Comparison of ENCODE assay signal across 7 cellular contexts in the genomic region with DNA sequence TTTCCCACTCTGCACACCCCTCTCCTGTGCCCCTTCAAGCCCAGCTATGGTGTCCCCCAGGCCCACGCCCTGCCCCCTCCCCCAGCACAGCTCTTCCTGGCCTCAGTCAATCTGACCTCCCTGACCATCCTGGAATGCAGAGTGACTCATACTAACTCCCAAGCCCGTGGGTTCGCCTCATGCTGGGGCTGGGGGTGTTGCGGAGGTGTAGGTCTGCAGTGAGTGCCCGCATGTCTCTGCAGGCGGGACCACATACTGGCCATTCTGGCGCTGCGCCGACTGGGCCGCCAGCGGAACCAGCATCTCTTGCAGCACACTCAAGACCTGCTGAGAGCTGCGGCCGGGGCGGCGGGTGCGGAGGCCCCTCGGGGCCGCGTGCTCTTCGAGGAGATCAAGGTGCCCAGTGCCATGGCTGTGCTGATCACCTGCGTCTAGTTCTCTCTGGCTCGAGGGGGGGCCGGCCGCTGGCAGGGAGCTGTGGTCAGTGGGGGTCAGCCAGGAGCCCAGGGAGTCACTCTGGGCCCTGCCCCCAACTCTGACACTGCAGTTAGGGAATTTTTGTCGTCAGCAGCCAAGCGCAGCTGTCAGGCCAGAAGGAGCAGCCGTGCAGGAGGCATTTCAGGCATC. TPM values are rescaled to one million over a fixed set of nuclear protein-coding genes. Genes with fewer than 3 reads are reported as not detected.
DNase-seq lines count a peak whose midpoint lies in the region; TF ChIP-seq lines count a peak whose summit lies in the region.
"Had no signal": no experiment of that assay in that cellular context is flagged by ENCODE, and none has a peak within 500 bp of the region (broad histone marks: within the 10 kb centered on the region; RNA-seq: fewer than 3 reads in every experiment).

No MANE protein-coding gene starts in this region.

- H3K27me3 Mint-ChIP-seq in H9 (ENCODE audit: low read depth) = peaks cover 20% of the 10 kb centered on the region
- H3K27me3 Mint-ChIP-seq in activated naive CD8-positive, alpha-beta T cell treated with anti-CD3 and anti-CD28 coated beads for 36 hours = peaks cover 19% of the 10 kb centered on the region

- no peak overlapping the region for H3K18ac ChIP-seq in H9 (ENCODE audit: insufficient read length, low read depth, low read length)

- H3K79me1 ChIP-seq in H9 (ENCODE audit: insufficient read depth, low read depth, low read length, poor library complexity, severe bottlenecking) = no peaks in the 10 kb centered on the region

- H3K9me3 ChIP-seq in H9 (ENCODE audit: control insufficient read depth, low read depth, low read length) (no peaks in the 10 kb centered on the region), neutrophil (no peaks in the 10 kb centered on the region)

- no peak overlapping the region for H2BK15ac ChIP-seq in H9 (ENCODE audit: low read depth, low read length)

- H4K20me1 ChIP-seq in H9 (ENCODE audit: control insufficient read depth, insufficient read depth, insufficient read length) = no peaks in the 10 kb centered on the region

- no peaks in the 10 kb centered on the region for H3K36me3 ChIP-seq in brain microvascular endothelial cell (replicated peaks)
- H3K36me3 ChIP-seq in neutrophil = no peaks in the 10 kb centered on the region

- no peak overlapping the region for H3K23ac ChIP-seq in H9 (ENCODE audit: insufficient read length, low read depth, low read length)

- H3K36me3 Mint-ChIP-seq in H9 (ENCODE audit: insufficient read depth in 1 of 3, low read depth in 3 of 3) = no peaks in the 10 kb centered on the region
- H3K36me3 Mint-ChIP-seq in activated naive CD8-positive, alpha-beta T cell treated with anti-CD3 and anti-CD28 coated beads for 36 hours = no peaks in the 10 kb centered on the region

- peak overlapping the region in 1 of 3 experiments; percentile 28; a peak in 1 of 7 replicates for H3K27ac Mint-ChIP-seq in H9
- H3K27ac Mint-ChIP-seq in activated naive CD8-positive, alpha-beta T cell treated with anti-CD3 and anti-CD28 coated beads for 36 hours = no peak overlapping the region

- H3K27ac ChIP-seq in H9 (ENCODE audit: insufficient read length, low read depth, low read length) (no peak overlapping the region), brain microvascular endothelial cell (no peak overlapping the region), neutrophil (peak overlapping the region; percentile 69)

- no peak overlapping the region for H4K91ac ChIP-seq in H9 (ENCODE audit: insufficient read length, low read depth, low read length)

- H3K4me1 ChIP-seq in H9 (ENCODE audit: insufficient read depth, low read length) = peaks cover 6% of the 10 kb centered on the region
- H3K4me1 ChIP-seq in neutrophil (ENCODE audit: control insufficient read depth in 1 of 2, insufficient read depth in 1 of 2, low read depth in 1 of 2, low read length in 1 of 2) = peaks cover 57 to 73% of the 10 kb centered on the region in 2 experiments

- no peak overlapping the region for H4K8ac ChIP-seq in H9 (replicated peaks; ENCODE audit: insufficient read length, low read depth, low read length)

- H2BK120ac ChIP-seq in H9 (ENCODE audit: low read depth, low read length, poor library complexity, severe bottlenecking) = no peak overlapping the region

- peak overlapping the region; percentile 13 for H3K4me2 ChIP-seq in H9 (ENCODE audit: insufficient read depth, insufficient read length, low read length)

- no peak overlapping the region for H2BK5ac ChIP-seq in H9 (ENCODE audit: insufficient read length, low read length)

- H3K27me3 ChIP-seq in H9 (ENCODE audit: insufficient read depth, low read length) = no peaks in the 10 kb centered on the region
- H3K27me3 ChIP-seq in brain microvascular endothelial cell (replicated peaks) = peaks cover 2% of the 10 kb centered on the region
- peaks cover 16% of the 10 kb centered on the region for H3K27me3 ChIP-seq in neutrophil

- H3K4me3 Mint-ChIP-seq in H9 = peak overlapping the region; percentile 19 to 44; a peak in 4 of 5 replicates
- no peak overlapping the region for H3K4me3 Mint-ChIP-seq in activated naive CD8-positive, alpha-beta T cell treated with anti-CD3 and anti-CD28 coated beads for 36 hours

- H2AK5ac ChIP-seq in H9 (ENCODE audit: insufficient read length, low read length) = no peak overlapping the region

- H4K5ac ChIP-seq in H9 (ENCODE audit: insufficient read length, low read depth, low read length) = no peak overlapping the region

- no peak overlapping the region for H3K14ac ChIP-seq in H9 (ENCODE audit: insufficient read depth, low read length)

- H3K4me3 ChIP-seq in brain microvascular endothelial cell (ENCODE audit: low read depth, low read length) (no peak overlapping the region), neutrophil (ENCODE audit: low read depth in 1 of 2, low read length in 1 of 2) (no peak overlapping the region)

- peaks cover 4% of the 10 kb centered on the region for H3K23me2 ChIP-seq in H9 (ENCODE audit: insufficient read length, low read depth, low read length, poor library complexity, severe bottlenecking)

- DNase-seq in H9 (peak; percentile 79), brain microvascular endothelial cell (peak; percentile 54), pons (ENCODE audit: low spot score) (no peak), medulla oblongata (ENCODE audit: extremely low spot score) (no peak)
- no peak for DNase-seq in activated naive CD8-positive, alpha-beta T cell treated with anti-CD3 and anti-CD28 coated beads for 36 hours
- DNase-seq: stimulated activated CD4-positive, alpha-beta T cell treated with anti-CD3 and anti-CD28 coated beads, Interleukin-12 subunit alpha, Interleukin-12 subunit beta, amount 100 ng/mL, for 4 hours had no signal

- no peak overlapping the region for H2BK20ac ChIP-seq in H9 (ENCODE audit: low read depth, low read length, poor library complexity, severe bottlenecking)

- no peak overlapping the region for H2AFZ ChIP-seq in H9 (ENCODE audit: low read length)

- TF ChIP-seq CTCF in H9 (conservative IDR thresholded peaks at IDR 0.05) (no peak), brain microvascular endothelial cell (IDR thresholded peaks at IDR 0.05; ENCODE audit: low read depth, low read length, missing control alignments) (no peak), neutrophil (IDR thresholded peaks at IDR 0.05) (no peak)

- in situ Hi-C loops in brain microvascular endothelial cell (cut with HindIII; ENCODE audit: low pct_ligation_motif_present, low sequenced_read_pairs) = no loop called here

- no peaks in the 10 kb centered on the region for H3K79me2 ChIP-seq in H9 (ENCODE audit: insufficient read depth, low read length)

- no peak overlapping the region for H2BK12ac ChIP-seq in H9 (ENCODE audit: insufficient read length, low read depth, low read length)

- H3K56ac ChIP-seq in H9 (ENCODE audit: insufficient read length, low read depth, low read length) = no peak overlapping the region

- no peak overlapping the region for H3K4ac ChIP-seq in H9 (ENCODE audit: low read depth, low read length)

- H3K9me3 Mint-ChIP-seq in H9 = no peaks in the 10 kb centered on the region
- no peaks in the 10 kb centered on the region for H3K9me3 Mint-ChIP-seq in activated naive CD8-positive, alpha-beta T cell treated with anti-CD3 and anti-CD28 coated beads for 36 hours

- no peak overlapping the region for H3T11ph ChIP-seq in H9 (ENCODE audit: low read length)

- WGBS in H9 (ENCODE audit: extremely low coverage, insufficient read length, low lambda C conversion rate) = no CpG with 5 or more reads among the region's 27 CpGs

- no peak overlapping the region for H3K9ac ChIP-seq in H9 (ENCODE audit: extremely low read depth, insufficient read length, low read length)

- H3K4me1 Mint-ChIP-seq in H9 = peaks cover 27 to 50% of the 10 kb centered on the region in 2 experiments
- peaks cover 5% of the 10 kb centered on the region for H3K4me1 Mint-ChIP-seq in activated naive CD8-positive, alpha-beta T cell treated with anti-CD3 and anti-CD28 coated beads for 36 hours

RNA-seq across cellular contexts. Expression of a gene that starts 13.4 kb away (rescaled TPM):
- 29.3 and 29.7 TPM in 2 replicates for total RNA-seq in H9 (2021)
- under 1 TPM; 0.10 to 0.85 TPM for total RNA-seq in activated naive CD8-positive, alpha-beta T cell treated with anti-CD3 and anti-CD28 coated beads for 36 hours

RNA-seq across cellular contexts. Expression of a gene that starts 15.4 kb away (rescaled TPM):
- total RNA-seq in H9 (2021) = 0.39 and 0.42 TPM in 2 replicates
- total RNA-seq in activated naive CD8-positive, alpha-beta T cell treated with anti-CD3 and anti-CD28 coated beads for 36 hours = not detected

RNA-seq across cellular contexts. Expression of a gene that starts 25.9 kb away (rescaled TPM):
- not detected in 2 replicates for total RNA-seq in H9 (2021)
- total RNA-seq in activated naive CD8-positive, alpha-beta T cell treated with anti-CD3 and anti-CD28 coated beads for 36 hours = not detected

RNA-seq across cellular contexts. Expression of a gene that starts 52.6 kb away (rescaled TPM):
- 97.3 and 103 TPM in 2 replicates for total RNA-seq in H9 (2021)
- total RNA-seq in activated naive CD8-positive, alpha-beta T cell treated with anti-CD3 and anti-CD28 coated beads for 36 hours = 1 to 10 TPM; 2.0 to 2.5 TPM

Comparison
In these comparisons a context has a peak if more than half of its experiments do, and no peak if none do; other contexts are left out.
1. DNase-seq: peak in H9 (single experiment) and brain microvascular endothelial cell (single experiment); none in pons (single experiment), medulla oblongata (single experiment) and activated naive CD8-positive, alpha-beta T cell treated with anti-CD3 and anti-CD28 coated beads for 36 hours (single experiment).
2. RNA of a gene that starts 13.4 kb away (total RNA-seq): 29.3 to 29.7 TPM in H9; 0.10 to 0.85 TPM in activated naive CD8-positive, alpha-beta T cell treated with anti-CD3 and anti-CD28 coated beads for 36 hours; every median in the first group is over 10 times any median in the second.